ENCODE assay signal across 7 cellular contexts in the genomic region with DNA sequence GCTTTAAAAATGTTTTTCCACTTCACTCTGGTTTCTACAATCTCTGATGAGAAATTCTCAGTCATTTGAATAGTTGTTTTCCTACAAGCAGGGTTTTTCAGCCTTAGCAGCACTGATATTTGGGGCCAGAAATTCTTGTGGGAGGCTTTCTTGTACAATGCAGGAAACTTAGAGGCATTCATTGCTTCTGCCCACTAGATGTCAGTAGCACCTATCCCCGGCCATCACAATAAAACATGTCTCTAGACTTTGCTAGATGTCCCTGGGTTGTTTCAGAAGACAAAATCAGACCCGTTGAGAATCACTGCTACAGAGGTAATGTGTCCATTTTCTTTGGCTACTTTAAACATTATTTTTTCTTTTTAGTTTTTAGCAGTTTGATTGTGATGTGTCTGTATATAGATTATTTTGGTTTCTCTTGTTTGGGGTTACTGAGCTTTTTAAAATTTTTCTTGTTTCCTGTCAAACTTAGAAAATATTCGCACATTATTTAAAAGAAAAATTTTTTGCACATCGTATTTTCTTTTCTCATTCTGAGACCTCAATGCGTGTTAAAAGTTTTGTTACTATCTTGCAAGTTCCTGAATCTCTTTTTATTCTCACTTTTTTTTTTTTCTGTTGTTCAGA.
DNase-seq lines count a peak whose midpoint lies in the region; ATAC-seq, FAIRE-seq and TF ChIP-seq lines count a peak whose summit lies in the region.

No MANE protein-coding gene starts in this region.

- H3K27me3 Mint-ChIP-seq in type B pancreatic cell = no peaks in the 10 kb centered on the region

- H3K4me1 Mint-ChIP-seq in type B pancreatic cell (ENCODE audit: unreplicated experiment) = peaks cover 26% of the 10 kb centered on the region

- H3K4me3 Mint-ChIP-seq in type B pancreatic cell = peak overlapping the region; percentile 70

- H3K27ac Mint-ChIP-seq in type B pancreatic cell = peak overlapping the region; percentile 50

- peak; percentile 88 for ATAC-seq in HG03097 (IDR thresholded peaks at IDR 0.05; ENCODE audit: low FRiP score, unreplicated experiment)

- DNase-seq in EH (ENCODE audit: low read depth) (peak; percentile 45), GM19239 (ENCODE audit: insufficient read length, low spot score) (no peak), NCI-H2171 (lab: John Stamatoyannopoulos, UW) (peak; percentile 32), amniotic stem cell (lab: John Stamatoyannopoulos, UW) (peak; percentile 32), inferior parietal cortex (ENCODE audit: extremely low spot score) (peak; percentile 27), type B pancreatic cell (ENCODE audit: extremely low spot score, unreplicated experiment) (no peak)

- peak; percentile 81 for TF ChIP-seq CTCF in type B pancreatic cell (conservative IDR thresholded peaks at IDR 0.05)

- FAIRE-seq in GM19239 (lab: Jason Lieb, UNC) = peak; percentile 93

- H3K9me3 Mint-ChIP-seq in type B pancreatic cell = no peaks in the 10 kb centered on the region

- no peaks in the 10 kb centered on the region for H3K36me3 Mint-ChIP-seq in type B pancreatic cell

Comparison
In these comparisons a context has a peak if more than half of its experiments do, and no peak if none do; other contexts are left out.
1. DNase-seq: peak in EH (single experiment), NCI-H2171 (single experiment), amniotic stem cell (single experiment) and inferior parietal cortex (single experiment); none in GM19239 (single experiment) and type B pancreatic cell (single experiment).